ENCODE assay signal across 1 cellular context in the genomic region with DNA sequence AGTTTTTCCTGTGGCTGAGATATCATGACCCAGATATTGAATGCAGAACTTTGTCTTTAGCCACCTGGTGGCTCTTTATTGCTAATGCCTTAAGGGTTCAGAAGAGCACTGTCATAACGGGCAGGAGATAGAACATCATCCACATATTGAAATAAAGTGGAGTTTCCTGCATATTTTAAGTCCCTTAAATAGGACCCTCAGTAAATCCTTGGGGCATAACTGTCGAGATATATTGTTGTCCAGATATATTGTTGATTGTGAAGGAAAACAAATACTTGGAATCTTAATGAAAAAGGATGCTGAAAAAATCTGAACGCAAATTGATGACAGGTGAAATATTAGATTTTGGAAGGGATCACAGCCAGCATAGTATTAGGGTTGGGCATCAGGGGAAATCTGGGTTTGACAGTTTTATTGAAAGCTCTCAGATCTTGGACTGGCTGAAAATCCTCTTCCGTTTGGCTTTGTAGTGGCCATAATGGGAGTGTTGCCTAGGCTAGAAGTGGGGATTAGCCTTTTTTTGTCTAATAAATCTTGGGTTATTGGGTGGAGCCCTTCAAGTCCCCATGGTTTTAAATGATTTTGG.
TF ChIP-seq lines count a peak whose summit lies in the region.

No MANE protein-coding gene starts in this region.

TF ChIP-seq in GM12878, 131 proteins besides CTCF, POLR2A, EP300 and RAD21 (continued from another document):
- TF ChIP-seq, protein P1, sequence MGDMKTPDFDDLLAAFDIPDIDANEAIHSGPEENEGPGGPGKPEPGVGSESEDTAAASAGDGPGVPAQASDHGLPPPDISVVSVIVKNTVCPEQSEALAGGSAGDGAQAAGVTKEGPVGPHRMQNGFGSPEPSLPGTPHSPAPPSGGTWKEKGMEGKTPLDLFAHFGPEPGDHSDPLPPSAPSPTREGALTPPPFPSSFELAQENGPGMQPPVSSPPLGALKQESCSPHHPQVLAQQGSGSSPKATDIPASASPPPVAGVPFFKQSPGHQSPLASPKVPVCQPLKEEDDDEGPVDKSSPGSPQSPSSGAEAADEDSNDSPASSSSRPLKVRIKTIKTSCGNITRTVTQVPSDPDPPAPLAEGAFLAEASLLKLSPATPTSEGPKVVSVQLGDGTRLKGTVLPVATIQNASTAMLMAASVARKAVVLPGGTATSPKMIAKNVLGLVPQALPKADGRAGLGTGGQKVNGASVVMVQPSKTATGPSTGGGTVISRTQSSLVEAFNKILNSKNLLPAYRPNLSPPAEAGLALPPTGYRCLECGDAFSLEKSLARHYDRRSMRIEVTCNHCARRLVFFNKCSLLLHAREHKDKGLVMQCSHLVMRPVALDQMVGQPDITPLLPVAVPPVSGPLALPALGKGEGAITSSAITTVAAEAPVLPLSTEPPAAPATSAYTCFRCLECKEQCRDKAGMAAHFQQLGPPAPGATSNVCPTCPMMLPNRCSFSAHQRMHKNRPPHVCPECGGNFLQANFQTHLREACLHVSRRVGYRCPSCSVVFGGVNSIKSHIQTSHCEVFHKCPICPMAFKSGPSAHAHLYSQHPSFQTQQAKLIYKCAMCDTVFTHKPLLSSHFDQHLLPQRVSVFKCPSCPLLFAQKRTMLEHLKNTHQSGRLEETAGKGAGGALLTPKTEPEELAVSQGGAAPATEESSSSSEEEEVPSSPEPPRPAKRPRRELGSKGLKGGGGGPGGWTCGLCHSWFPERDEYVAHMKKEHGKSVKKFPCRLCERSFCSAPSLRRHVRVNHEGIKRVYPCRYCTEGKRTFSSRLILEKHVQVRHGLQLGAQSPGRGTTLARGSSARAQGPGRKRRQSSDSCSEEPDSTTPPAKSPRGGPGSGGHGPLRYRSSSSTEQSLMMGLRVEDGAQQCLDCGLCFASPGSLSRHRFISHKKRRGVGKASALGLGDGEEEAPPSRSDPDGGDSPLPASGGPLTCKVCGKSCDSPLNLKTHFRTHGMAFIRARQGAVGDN (IDR thresholded peaks at IDR 0.05): no peak
